ENCODE assay signal across 8 cellular contexts in genomic region chr22:50507991-50508884, GRCh38. TPM values are rescaled to one million over a fixed set of nuclear protein-coding genes. Genes with fewer than 3 reads are reported as not detected.
DNase-seq lines count a peak whose midpoint lies in the region; ATAC-seq and TF ChIP-seq lines count a peak whose summit lies in the region.

Gene NCAPH2, plus strand, starts transcription at chr22:50508224. Its CDS starts 114 bp downstream, at chr22:50508338.

- intact Hi-C loops in ascending aorta (cut with DNase I) (loop anchor here (1.0 to 10.0 kb wide), 8 partner anchors 17 to 543 kb away; partner anchors contain the start of genes ARSA, CHKB, PIM3 and SBF1), uterus (cut with DNase I; ENCODE audit: low total_unique reads) (loop anchor here (10.0 kb wide), 1 partner anchor 233 kb away; the partner anchor contains the start of gene MAPK11)

- ATAC-seq in HG02852 (IDR thresholded peaks at IDR 0.05; ENCODE audit: unreplicated experiment) = peak; percentile 40

- DNase-seq in NCI-H146 (lab: John Stamatoyannopoulos, UW) (peak; percentile 89), T-helper 2 cell (peak; percentile 94 to 97 (median 96)), ascending aorta (ENCODE audit: low spot score in 2 of 2) (peak; percentile 70 to 97), hepatic stellate cell (ENCODE audit: low spot score) (peak; percentile 100), pulmonary artery endothelial cell (ENCODE audit: low read depth, low spot score) (peak; percentile 83), uterus (peak; percentile 96 to 98)

- TF ChIP-seq CTCF in ascending aorta (IDR thresholded peaks at IDR 0.05) = no peak
- TF ChIP-seq CTCF in uterus (IDR thresholded peaks at IDR 0.05) = peak in 2 of 4 experiments; percentile 12 to 18

- H3K9me3 ChIP-seq in ascending aorta (no peaks in the 10 kb centered on the region), uterus (no peaks in the 10 kb centered on the region)

- H3K27ac ChIP-seq in ascending aorta = peak within 1 kb of the TSS; percentile 80 to 97
- H3K27ac ChIP-seq in uterus = peak within 1 kb of the TSS; percentile 90 to 94

- H3K27me3 ChIP-seq in ascending aorta (no peaks in the 10 kb centered on the region), uterus (no peaks in the 10 kb centered on the region)

- peaks cover 26 to 34% of the 10 kb centered on the region in 2 donors for H3K36me3 ChIP-seq in ascending aorta
- H3K36me3 ChIP-seq in uterus = no peaks in the 10 kb centered on the region

- H3K4me3 ChIP-seq in ascending aorta (peak within 1 kb of the TSS; percentile 83 to 94), uterus (peak within 1 kb of the TSS; percentile 98 to 99)

- H3K4me1 ChIP-seq in ascending aorta (peaks cover 10 to 20% of the 10 kb centered on the region in 2 donors), uterus (peaks cover 3 to 13% of the 10 kb centered on the region in 2 donors)

- peak; percentile 88 for TF ChIP-seq POLR2A in GM15510 (IDR thresholded peaks at IDR 0.05; ENCODE audit: borderline replicate concordance, extremely low read depth, insufficient read length)
- TF ChIP-seq POLR2A in uterus (IDR thresholded peaks at IDR 0.05) = peak; percentile 71 to 89

RNA-seq across cellular contexts. Expression of gene NCAPH2, which starts in this region (rescaled TPM):
- total RNA-seq in ascending aorta (41.7 TPM), pulmonary artery endothelial cell (32.1 and 47.6 TPM in 2 replicates), uterus (100 to 1,000 TPM in 1 of 4 donors, 10 to 100 TPM in 3; 51.7 to 155 (median 55.4) TPM)

Comparison
In these comparisons a context has a peak if more than half of its experiments do, and no peak if none do; other contexts are left out.
1. Peak in every context shown above with its lines: DNase-seq, ATAC-seq, H3K4me3 ChIP-seq and H3K27ac ChIP-seq.